8 cellular contexts compared by ENCODE assay signal in the genomic region with DNA sequence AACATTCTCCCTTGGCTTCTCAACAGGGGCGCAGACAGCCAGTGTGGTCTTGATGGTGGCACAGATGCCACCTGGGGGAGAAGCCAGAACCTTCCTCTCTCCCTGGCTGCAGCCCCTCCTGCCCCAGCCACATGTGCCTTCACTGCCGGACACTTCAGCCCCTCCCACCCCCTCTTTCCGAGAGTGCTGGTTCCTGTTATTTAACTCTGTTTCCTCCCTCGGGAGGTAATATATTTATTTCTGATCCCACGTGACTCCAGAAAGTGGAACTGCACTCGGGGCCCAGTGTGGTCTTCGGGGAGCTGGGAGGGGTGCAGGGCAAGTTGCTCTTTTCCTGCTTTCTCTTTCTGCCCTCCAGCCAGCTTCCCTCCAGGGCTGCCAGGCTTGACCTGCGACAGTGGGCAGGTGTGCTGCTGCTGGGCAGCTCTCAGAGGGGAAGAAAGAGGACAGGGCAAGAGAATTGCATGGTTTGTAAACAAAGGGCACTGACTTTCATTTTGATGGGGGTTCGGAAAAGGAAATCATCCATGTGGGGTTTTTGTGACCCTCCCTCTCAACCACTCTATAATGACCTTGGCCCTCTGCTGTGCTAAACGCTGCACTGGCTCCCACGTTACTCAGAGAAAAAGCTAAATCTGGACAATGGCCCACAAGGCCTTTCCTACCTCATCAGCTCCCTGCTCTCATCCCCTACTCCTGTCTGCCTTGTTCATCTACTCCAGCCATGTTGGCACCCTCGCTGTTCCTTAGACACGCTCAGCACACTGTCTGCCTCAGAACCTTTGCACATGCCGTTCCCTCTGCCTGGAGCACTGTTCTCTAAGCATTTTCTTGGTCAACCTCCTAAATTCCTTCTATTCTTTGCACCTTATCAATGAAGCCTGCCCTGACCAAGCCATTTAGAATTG. TPM values are rescaled to one million over a fixed set of nuclear protein-coding genes. Genes with fewer than 3 reads are reported as not detected.
DNase-seq lines count a peak whose midpoint lies in the region; ATAC-seq, FAIRE-seq and TF ChIP-seq lines count a peak whose summit lies in the region.

No MANE protein-coding gene starts in this region.

- no peaks in the 10 kb centered on the region for H3K36me3 Mint-ChIP-seq in CD8-positive, alpha-beta memory T cell
- H3K36me3 Mint-ChIP-seq in MCF 10A (ENCODE audit: insufficient read depth, unreplicated experiment): peaks cover 5% of the 10 kb centered on the region

- TF ChIP-seq CTCF in kidney (IDR thresholded peaks at IDR 0.05; ENCODE audit: borderline replicate concordance, extremely low read depth, insufficient read depth): no peak
- TF ChIP-seq CTCF in MCF 10A (IDR thresholded peaks at IDR 0.05; ENCODE audit: unreplicated experiment): no peak

- no peaks in the 10 kb centered on the region for H3K36me3 ChIP-seq in CD8-positive, alpha-beta memory T cell (ENCODE audit: insufficient read depth, low read length)
- no peaks in the 10 kb centered on the region for H3K36me3 ChIP-seq in kidney (ENCODE audit: control insufficient read depth in 1 of 2, insufficient read depth in 2 of 2, low read length in 2 of 2)

- peak overlapping the region in 4 of 8 donors; percentile 28 to 84 (median 53) for H3K27ac Mint-ChIP-seq in CD8-positive, alpha-beta memory T cell
- no peak overlapping the region for H3K27ac Mint-ChIP-seq in MCF 10A (ENCODE audit: low read depth, unreplicated experiment)

- H3K4me3 ChIP-seq in CD8-positive, alpha-beta memory T cell (ENCODE audit: low read length): no peak overlapping the region
- H3K4me3 ChIP-seq in kidney (ENCODE audit: low read length in 2 of 2): peak overlapping the region; percentile 9 to 33

- no peaks in the 10 kb centered on the region for H3K27me3 ChIP-seq in CD8-positive, alpha-beta memory T cell (ENCODE audit: insufficient read depth, low read length, poor library complexity, severe bottlenecking)

- peaks cover 7 to 12% of the 10 kb centered on the region in 2 donors for H3K27me3 Mint-ChIP-seq in CD8-positive, alpha-beta memory T cell
- H3K27me3 Mint-ChIP-seq in MCF 10A (ENCODE audit: insufficient read depth, unreplicated experiment): no peaks in the 10 kb centered on the region

- H3K4me1 ChIP-seq in CD8-positive, alpha-beta memory T cell (ENCODE audit: insufficient read depth, low read length): peaks cover 22% of the 10 kb centered on the region
- H3K4me1 ChIP-seq in kidney (ENCODE audit: control insufficient read depth in 1 of 2, insufficient read depth in 1 of 2, low read depth in 1 of 2, low read length in 2 of 2): peaks cover 18 to 28% of the 10 kb centered on the region in 2 donors

- FAIRE-seq in kidney (lab: Jason Lieb, UNC): no peak

- DNase-seq in CD8-positive, alpha-beta memory T cell: no peak
- DNase-seq in NOMO-1 (lab: John Stamatoyannopoulos, UW; ENCODE audit: unreplicated experiment in 2 of 2) (peak; percentile 86 to 93), kidney (peak; percentile 84), retina (no peak), DMS114 treated with DMSO at 0.1 percent for 48 hours (lab: John Stamatoyannopoulos, UW; ENCODE audit: unreplicated experiment) (no peak), MCF 10A (ENCODE audit: unreplicated experiment) (no peak)

- no peak overlapping the region for H3K27ac ChIP-seq in CD8-positive, alpha-beta memory T cell (ENCODE audit: low read depth, low read length)
- H3K27ac ChIP-seq in kidney (ENCODE audit: low read depth in 2 of 2, low read length in 2 of 2): peak overlapping the region; percentile 33 to 59

- peak; percentile 37 for ATAC-seq in GM21367 (IDR thresholded peaks at IDR 0.05; ENCODE audit: unreplicated experiment)
- no peak for ATAC-seq in HG02970 (IDR thresholded peaks at IDR 0.05; ENCODE audit: low FRiP score, unreplicated experiment)

- H3K4me3 Mint-ChIP-seq in CD8-positive, alpha-beta memory T cell: peak overlapping the region in 6 of 7 donors; percentile 23 to 81 (median 54)
- no peak overlapping the region for H3K4me3 Mint-ChIP-seq in MCF 10A (ENCODE audit: unreplicated experiment)

- H3K9ac ChIP-seq in kidney (ENCODE audit: low read length in 2 of 2): peak overlapping the region in 1 of 2 donors; percentile 14

- H3K9me3 Mint-ChIP-seq in CD8-positive, alpha-beta memory T cell: no peaks in the 10 kb centered on the region
- no peaks in the 10 kb centered on the region for H3K9me3 Mint-ChIP-seq in MCF 10A (ENCODE audit: unreplicated experiment)

- CTCF ChIA-PET in CD8-positive, alpha-beta memory T cell (lab: Charles Lee): interaction anchor here (1.0 kb wide), 1 partner anchor 9 kb away, joined by 4 read pairs; no protein-coding TSS in a partner anchor
- CTCF ChIA-PET in MCF 10A (lab: Yijun Ruan, JAX): interaction anchor here (0.5 to 0.8 kb wide), 3 partner anchors 9 to 348 kb away, joined by 3 read pairs; partner anchors contain the start of gene CIITA

- POLR2A ChIA-PET in CD8-positive, alpha-beta memory T cell (lab: Charles Lee): interaction anchor here (1.2 kb wide), 1 partner anchor 9 kb away, joined by 4 read pairs; the partner anchor contains the start of gene CIITA
- POLR2A ChIA-PET in MCF 10A (lab: Yijun Ruan, JAX): no interaction called here

- intact Hi-C loops in kidney (cut with DNase I): no loop called here
- intact Hi-C loops in MCF 10A (cut with micrococcal nuclease): no loop called here

- no peaks in the 10 kb centered on the region for H3K9me3 ChIP-seq in CD8-positive, alpha-beta memory T cell (ENCODE audit: low read length)
- no peaks in the 10 kb centered on the region for H3K9me3 ChIP-seq in kidney (ENCODE audit: control insufficient read depth in 1 of 2, low read length in 2 of 2)

- H3K4me1 Mint-ChIP-seq in CD8-positive, alpha-beta memory T cell: peaks cover 39 to 47% (median 42%) of the 10 kb centered on the region in 3 donors
- peaks cover 16% of the 10 kb centered on the region for H3K4me1 Mint-ChIP-seq in MCF 10A (ENCODE audit: insufficient read depth, unreplicated experiment)

- no TSS peak for BruUV-seq in MCF 10A (replicated peaks; lab: Mats Ljungman, UMichigan)

RNA-seq across cellular contexts. Expression of gene CIITA, which starts 8.2 kb away (rescaled TPM):
- 10 to 100 TPM; 11.9 TPM for total RNA-seq in CD8-positive, alpha-beta memory T cell
- polyA plus RNA-seq in CD8-positive, alpha-beta memory T cell: 2.8 TPM
- total RNA-seq in kidney (50.5 TPM), MCF 10A (2022) (0.12 TPM in 1 of 2 replicates, not detected in the other)
- polyA plus RNA-seq in kidney (ENCODE audit: insufficient read depth, low read depth, low replicate concordance): 8.3 TPM

RNA-seq across cellular contexts. Expression of gene TVP23A, which starts 50.2 kb away (rescaled TPM):
- total RNA-seq in CD8-positive, alpha-beta memory T cell: not detected
- 0.26 TPM for polyA plus RNA-seq in CD8-positive, alpha-beta memory T cell
- total RNA-seq in kidney (0.19 TPM), MCF 10A (2022) (not detected in 2 replicates)
- polyA plus RNA-seq in kidney (ENCODE audit: insufficient read depth, low read depth, low replicate concordance): not detected

Comparison
In these comparisons a context has a peak if more than half of its experiments do, and no peak if none do; other contexts are left out.
1. DNase-seq: peak in NOMO-1 (2 of 2) and kidney (single experiment); none in CD8-positive, alpha-beta memory T cell (0 of 5), retina (single experiment), DMS114 treated with DMSO at 0.1 percent for 48 hours (single experiment) and MCF 10A (single experiment).
2. RNA of gene CIITA, which starts 8.2 kb away (total RNA-seq): 50.5 TPM in kidney (single experiment) and 11.9 TPM in CD8-positive, alpha-beta memory T cell; 0.12 TPM in MCF 10A; every median in the first group is over 10 times any median in the second.